17 cellular contexts compared by ENCODE assay signal in genomic region chr7:115410427-115410805, GRCh38.
DNase-seq lines count a peak whose midpoint lies in the region; ATAC-seq and TF ChIP-seq lines count a peak whose summit lies in the region.
"Had no signal": no experiment of that assay in that cellular context is flagged by ENCODE, and none has a peak within 500 bp of the region (broad histone marks: within the 10 kb centered on the region; RNA-seq: fewer than 3 reads in every experiment).

No MANE protein-coding gene starts in this region.

- TF ChIP-seq CTCF in CD14-positive monocyte (IDR thresholded peaks at IDR 0.05): no peak
- TF ChIP-seq CTCF in smooth muscle cell (IDR thresholded peaks at IDR 0.05; ENCODE audit: borderline replicate concordance, insufficient read depth, poor library complexity, severe bottlenecking): no peak

- H3K27me3 ChIP-seq in smooth muscle cell (ENCODE audit: low read depth): no peaks in the 10 kb centered on the region
- H3K27me3 ChIP-seq: adrenal gland, esophagus squamous epithelium, pancreas, tibial artery had no signal

- no peaks in the 10 kb centered on the region for H3K9me3 ChIP-seq in smooth muscle cell (replicated peaks; ENCODE audit: low read depth)
- H3K9me3 ChIP-seq: adrenal gland, esophagus squamous epithelium, pancreas, SK-N-SH, tibial artery had no signal

- H3K79me2 ChIP-seq in smooth muscle cell (ENCODE audit: low read depth): no peaks in the 10 kb centered on the region

- peaks cover 0 to 2% (median 0%) of the 10 kb centered on the region in 3 donors for H3K27me3 Mint-ChIP-seq in CD14-positive monocyte (ENCODE audit: low read depth in 3 of 3)
- H3K27me3 Mint-ChIP-seq in activated naive CD8-positive, alpha-beta T cell treated with anti-CD3 and anti-CD28 coated beads for 36 hours: no peaks in the 10 kb centered on the region

- peak overlapping the region; percentile 88 to 94 (median 92) for H3K27ac Mint-ChIP-seq in CD14-positive monocyte
- no peak overlapping the region for H3K27ac Mint-ChIP-seq in activated naive CD8-positive, alpha-beta T cell treated with anti-CD3 and anti-CD28 coated beads for 36 hours

- H3K9me3 Mint-ChIP-seq in CD14-positive monocyte: peaks cover 6 to 11% (median 8%) of the 10 kb centered on the region in 7 donors
- H3K9me3 Mint-ChIP-seq in activated naive CD8-positive, alpha-beta T cell treated with anti-CD3 and anti-CD28 coated beads for 36 hours: peaks cover 4% of the 10 kb centered on the region

- peaks cover 19% of the 10 kb centered on the region for H3K4me1 Mint-ChIP-seq in CD14-positive monocyte
- H3K4me1 Mint-ChIP-seq in activated naive CD8-positive, alpha-beta T cell treated with anti-CD3 and anti-CD28 coated beads for 36 hours: no peaks in the 10 kb centered on the region

- H3K27ac ChIP-seq in smooth muscle cell (ENCODE audit: low read depth): no peak overlapping the region
- H3K27ac ChIP-seq: adrenal gland, esophagus squamous epithelium, KMS-11, pancreas, tibial artery had no signal

- H2AFZ ChIP-seq in smooth muscle cell (ENCODE audit: low read depth): no peak overlapping the region

- intact Hi-C loops in CD14-positive monocyte (cut with micrococcal nuclease): no loop called here

- no peak overlapping the region for H3K4me3 ChIP-seq in smooth muscle cell
- H3K4me3 ChIP-seq: adrenal gland, esophagus squamous epithelium, pancreas, tibial artery had no signal

- H3K9ac ChIP-seq in smooth muscle cell (ENCODE audit: low read depth): no peak overlapping the region
- H3K9ac ChIP-seq: KMS-11, SK-N-SH had no signal

- peak overlapping the region in 1 of 2 donors; percentile 89 for H3K4me3 Mint-ChIP-seq in CD14-positive monocyte
- no peak overlapping the region for H3K4me3 Mint-ChIP-seq in activated naive CD8-positive, alpha-beta T cell treated with anti-CD3 and anti-CD28 coated beads for 36 hours

- DNase-seq in CD14-positive monocyte (ENCODE audit: low spot score): no peak
- peak; percentile 92 for DNase-seq in MV-4-11 (lab: John Stamatoyannopoulos, UW)
- DNase-seq in glomerular endothelial cell (ENCODE audit: extremely low read depth, low read depth, low spot score): peak; percentile 3
- no peak for DNase-seq in smooth muscle cell (lab: John Stamatoyannopoulos, UW; ENCODE audit: unreplicated experiment)
- no peak for DNase-seq in activated naive CD8-positive, alpha-beta T cell treated with anti-CD3 and anti-CD28 coated beads for 36 hours
- DNase-seq in kidney glomerular epithelial cell (lab: John Stamatoyannopoulos, UW): no peak
- DNase-seq: activated T-cell treated with anti-CD3 and anti-CD28 coated beads, Interleukin-2, amount 50 U/mL, for 1 hour; adrenal gland; esophagus squamous epithelium; mesenchymal stem cell; NCI-H1930; pancreas; SK-N-SH; tibial artery had no signal

- no peaks in the 10 kb centered on the region for H3K36me3 ChIP-seq in smooth muscle cell (ENCODE audit: low read depth)
- H3K36me3 ChIP-seq: adrenal gland, esophagus squamous epithelium, pancreas, tibial artery had no signal

- H3K4me2 ChIP-seq in smooth muscle cell: no peak overlapping the region
- H3K4me2 ChIP-seq: KMS-11, SK-N-SH had no signal

- peaks cover 6 to 8% of the 10 kb centered on the region in 2 donors for H3K36me3 Mint-ChIP-seq in CD14-positive monocyte
- H3K36me3 Mint-ChIP-seq in activated naive CD8-positive, alpha-beta T cell treated with anti-CD3 and anti-CD28 coated beads for 36 hours: no peaks in the 10 kb centered on the region

- H4K20me1 ChIP-seq in smooth muscle cell (ENCODE audit: low read depth): no peaks in the 10 kb centered on the region

- WGBS in smooth muscle cell (ENCODE audit: low lambda C conversion rate): 91% methylated on average over 3 of the region's 3 CpGs

- H3F3A ChIP-seq in smooth muscle cell (ENCODE audit: low read depth): no peaks in the 10 kb centered on the region

- peak; percentile 28 for ATAC-seq in HG02642 (IDR thresholded peaks at IDR 0.05; ENCODE audit: poor library complexity, unreplicated experiment)
- no peak for ATAC-seq in HG03280 (IDR thresholded peaks at IDR 0.05; ENCODE audit: unreplicated experiment)
- ATAC-seq: pancreas had no signal

- H3K4me1 ChIP-seq in smooth muscle cell (ENCODE audit: low read depth): no peaks in the 10 kb centered on the region
- H3K4me1 ChIP-seq: adrenal gland, esophagus squamous epithelium, pancreas, tibial artery had no signal

Comparison
In these comparisons a context has a peak if more than half of its experiments do, and no peak if none do; other contexts are left out.
1. DNase-seq: peak in MV-4-11 (single experiment) and glomerular endothelial cell (single experiment); none in CD14-positive monocyte (single experiment), smooth muscle cell (single experiment), activated naive CD8-positive, alpha-beta T cell treated with anti-CD3 and anti-CD28 coated beads for 36 hours (single experiment) and kidney glomerular epithelial cell (single experiment).